In the genomic region with DNA sequence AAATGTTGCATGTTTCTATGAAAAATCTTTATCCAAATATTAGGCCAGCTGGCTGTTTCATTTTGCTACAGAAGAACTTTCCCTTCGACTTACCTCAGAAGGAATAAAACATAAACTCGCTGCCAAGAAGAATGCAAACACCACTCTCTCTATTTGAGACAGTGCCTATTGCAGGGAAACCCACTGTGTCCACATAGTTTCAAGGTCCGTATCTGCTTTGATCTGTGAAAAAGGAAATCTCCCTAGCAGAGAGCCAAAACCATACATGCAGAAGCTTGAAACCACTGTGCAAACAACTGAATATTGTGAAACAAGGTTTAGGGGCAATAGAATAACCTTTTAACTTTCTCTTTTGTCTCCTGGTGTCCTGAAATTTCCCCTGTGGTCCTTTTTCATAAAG, we compare ENCODE assay signal across 1 cellular context.
TF ChIP-seq lines count a peak whose summit lies in the region.

No MANE protein-coding gene starts in this region.

TF ChIP-seq in HepG2, 621 proteins besides CTCF, POLR2A, EP300 and RAD21 (continued from another document):
- TF ChIP-seq, protein P1, sequence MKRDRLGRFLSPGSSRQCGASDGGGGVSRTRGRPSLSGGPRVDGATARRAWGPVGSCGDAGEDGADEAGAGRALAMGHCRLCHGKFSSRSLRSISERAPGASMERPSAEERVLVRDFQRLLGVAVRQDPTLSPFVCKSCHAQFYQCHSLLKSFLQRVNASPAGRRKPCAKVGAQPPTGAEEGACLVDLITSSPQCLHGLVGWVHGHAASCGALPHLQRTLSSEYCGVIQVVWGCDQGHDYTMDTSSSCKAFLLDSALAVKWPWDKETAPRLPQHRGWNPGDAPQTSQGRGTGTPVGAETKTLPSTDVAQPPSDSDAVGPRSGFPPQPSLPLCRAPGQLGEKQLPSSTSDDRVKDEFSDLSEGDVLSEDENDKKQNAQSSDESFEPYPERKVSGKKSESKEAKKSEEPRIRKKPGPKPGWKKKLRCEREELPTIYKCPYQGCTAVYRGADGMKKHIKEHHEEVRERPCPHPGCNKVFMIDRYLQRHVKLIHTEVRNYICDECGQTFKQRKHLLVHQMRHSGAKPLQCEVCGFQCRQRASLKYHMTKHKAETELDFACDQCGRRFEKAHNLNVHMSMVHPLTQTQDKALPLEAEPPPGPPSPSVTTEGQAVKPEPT (CRISPR knock-in tag; IDR thresholded peaks at IDR 0.05; ENCODE audit: low read depth) = no peak
- TF ChIP-seq TBL1XR1 (IDR thresholded peaks at IDR 0.05; ENCODE audit: borderline replicate concordance, low read length, partially characterized antibody) (peak; percentile 89), HDAC1 (CRISPR knock-in tag; IDR thresholded peaks at IDR 0.05) (peak; percentile 90), ISX (CRISPR knock-in tag; conservative IDR thresholded peaks at IDR 0.05) (no peak), ZNF430 (CRISPR knock-in tag; IDR thresholded peaks at IDR 0.05) (0 out of 2 replicates have a peak, but pooled peaks have one; percentile 34), TCF7L2 (IDR thresholded peaks at IDR 0.05; ENCODE audit: low read depth, low read length) (peak; percentile 93)
- TF ChIP-seq, protein P2, sequence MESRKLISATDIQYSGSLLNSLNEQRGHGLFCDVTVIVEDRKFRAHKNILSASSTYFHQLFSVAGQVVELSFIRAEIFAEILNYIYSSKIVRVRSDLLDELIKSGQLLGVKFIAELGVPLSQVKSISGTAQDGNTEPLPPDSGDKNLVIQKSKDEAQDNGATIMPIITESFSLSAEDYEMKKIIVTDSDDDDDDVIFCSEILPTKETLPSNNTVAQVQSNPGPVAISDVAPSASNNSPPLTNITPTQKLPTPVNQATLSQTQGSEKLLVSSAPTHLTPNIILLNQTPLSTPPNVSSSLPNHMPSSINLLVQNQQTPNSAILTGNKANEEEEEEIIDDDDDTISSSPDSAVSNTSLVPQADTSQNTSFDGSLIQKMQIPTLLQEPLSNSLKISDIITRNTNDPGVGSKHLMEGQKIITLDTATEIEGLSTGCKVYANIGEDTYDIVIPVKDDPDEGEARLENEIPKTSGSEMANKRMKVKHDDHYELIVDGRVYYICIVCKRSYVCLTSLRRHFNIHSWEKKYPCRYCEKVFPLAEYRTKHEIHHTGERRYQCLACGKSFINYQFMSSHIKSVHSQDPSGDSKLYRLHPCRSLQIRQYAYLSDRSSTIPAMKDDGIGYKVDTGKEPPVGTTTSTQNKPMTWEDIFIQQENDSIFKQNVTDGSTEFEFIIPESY (CRISPR knock-in tag; IDR thresholded peaks at IDR 0.05) = peak; percentile 39; the same call in 1 of the 2 replicates
